8 cellular contexts compared by ENCODE assay signal in genomic region chrX:49155243-49155899, GRCh38. TPM values are rescaled to one million over a fixed set of nuclear protein-coding genes. Genes with fewer than 3 reads are reported as not detected.
DNase-seq lines count a peak whose midpoint lies in the region; ATAC-seq, FAIRE-seq and TF ChIP-seq lines count a peak whose summit lies in the region.

No MANE protein-coding gene starts in this region.

- DNase-seq in OCI-M1 (lab: John Stamatoyannopoulos, UW) (peak; percentile 96), T47D (ENCODE audit: low read depth in 1 of 2, low spot score in 1 of 2) (peak; percentile 51 to 90), small intestine (peak; percentile 82)
- no peak for DNase-seq in activated CD8-positive, alpha-beta memory T cell treated with anti-CD3 and anti-CD28 coated beads, Interleukin-2, amount 50 U/mL, for 48 hours

- no peak for FAIRE-seq in small intestine (lab: Jason Lieb, UNC)

- H3K9ac ChIP-seq in iPS-20b (ENCODE audit: low read depth, low read length): peak overlapping the region; percentile 67; the same call in 1 of the 2 replicates

- no peak for TF ChIP-seq CTCF in DOHH2 (IDR thresholded peaks at IDR 0.05; ENCODE audit: low read depth, low read length, poor library complexity, severe bottlenecking)

- H3K27ac ChIP-seq in DOHH2 (ENCODE audit: low read depth, low read length) (peak overlapping the region; percentile 85), iPS-20b (ENCODE audit: low read length) (no peak overlapping the region), small intestine (ENCODE audit: low read depth in 1 of 2, low read length in 1 of 2) (peak overlapping the region in 1 of 2 donors; percentile 85)

- peaks cover 4% of the 10 kb centered on the region; the same call in 1 of the 2 replicates for H3K79me2 ChIP-seq in DOHH2 (ENCODE audit: control insufficient read depth, low read length)

- H3F3A ChIP-seq in DOHH2 (ENCODE audit: control insufficient read depth, insufficient read depth): no peaks in the 10 kb centered on the region

- peak; percentile 12 for ATAC-seq in HG02938 (IDR thresholded peaks at IDR 0.05; ENCODE audit: unreplicated experiment)
- no peak for ATAC-seq in HG03469 (IDR thresholded peaks at IDR 0.05; ENCODE audit: unreplicated experiment)

- H3K27me3 ChIP-seq in DOHH2 (ENCODE audit: control insufficient read depth, low read length): no peaks in the 10 kb centered on the region
- peaks cover 29% of the 10 kb centered on the region for H3K27me3 ChIP-seq in iPS-20b (ENCODE audit: insufficient read depth, low read length)
- no peaks in the 10 kb centered on the region for H3K27me3 ChIP-seq in small intestine (ENCODE audit: control insufficient read depth in 2 of 2, insufficient read depth in 2 of 2, low read length in 2 of 2)

- in situ Hi-C loops in T47D (cut with HindIII; ENCODE audit: low pct_unique_long_range_greater_than_20kb, low sequenced_read_pairs): no loop called here

- no peaks in the 10 kb centered on the region for H3K9me2 ChIP-seq in DOHH2 (replicated peaks; ENCODE audit: control insufficient read depth, low read length)

- peak overlapping the region; percentile 91 for H3K4me2 ChIP-seq in DOHH2 (ENCODE audit: low read length)

- H3K4me3 ChIP-seq in DOHH2 (ENCODE audit: low read length) (peak overlapping the region; percentile 85), iPS-20b (ENCODE audit: low read length) (peak overlapping the region; percentile 79), small intestine (ENCODE audit: low read depth in 1 of 2, low read length in 2 of 2) (peak overlapping the region; percentile 16 to 17)

- H3K36me3 ChIP-seq in DOHH2 (ENCODE audit: control insufficient read depth, low read length) (no peaks in the 10 kb centered on the region), iPS-20b (ENCODE audit: insufficient read depth, low read depth, low read length) (no peaks in the 10 kb centered on the region), small intestine (ENCODE audit: control insufficient read depth in 2 of 2, insufficient read depth in 2 of 2, low read length in 2 of 2) (no peaks in the 10 kb centered on the region)

- 4 to 33% (median 15%) methylated on average over 14 to 18 of the region's 18 CpGs for WGBS in small intestine, 3 donors

- no peaks in the 10 kb centered on the region for H4K20me1 ChIP-seq in DOHH2 (ENCODE audit: control insufficient read depth, insufficient read depth, low read depth, low read length)

- H3K4me1 ChIP-seq in DOHH2 (ENCODE audit: control insufficient read depth, low read length) (peaks cover 10% of the 10 kb centered on the region), iPS-20b (ENCODE audit: insufficient read depth, low read length) (peaks cover 4% of the 10 kb centered on the region), small intestine (ENCODE audit: control insufficient read depth in 2 of 2, insufficient read depth in 1 of 2, low read depth in 1 of 2, low read length in 1 of 2) (no peaks in the 10 kb centered on the region)

- H3K9me3 ChIP-seq in DOHH2 (ENCODE audit: control insufficient read depth, insufficient read depth, low read length): no peaks in the 10 kb centered on the region
- no peaks in the 10 kb centered on the region for H3K9me3 ChIP-seq in iPS-20b (ENCODE audit: insufficient read depth, low read depth, low read length)
- H3K9me3 ChIP-seq in small intestine (ENCODE audit: control insufficient read depth, low read depth): no peaks in the 10 kb centered on the region

RNA-seq across cellular contexts. Expression of gene MAGIX, which starts 7.2 kb away (rescaled TPM):
- polyA plus RNA-seq in small intestine: 1 to 10 TPM; 3.6 to 10.0 (median 9.2) TPM

RNA-seq across cellular contexts. Expression of gene PLP2, which starts 16.3 kb away (rescaled TPM):
- 100 to 1,000 TPM in 1 of 3 donors, 10 to 100 TPM in 2; 47.6 to 189 (median 99.7) TPM for polyA plus RNA-seq in small intestine

RNA-seq across cellular contexts. Expression of gene PRICKLE3, which starts 30.8 kb away (rescaled TPM):
- 1 to 10 TPM; 3.6 to 6.7 (median 4.3) TPM for polyA plus RNA-seq in small intestine

RNA-seq across cellular contexts. Expression of gene GPKOW, which starts 31.8 kb away (rescaled TPM):
- 10 to 100 TPM; 19.0 to 22.2 (median 20.1) TPM for polyA plus RNA-seq in small intestine

RNA-seq across cellular contexts. Expression of gene SYP, which starts 44.6 kb away (rescaled TPM):
- 10 to 100 TPM in 1 of 3 donors, 1 to 10 TPM in 2; 2.2 to 33.5 (median 6.3) TPM for polyA plus RNA-seq in small intestine

Comparison
In these comparisons a context has a peak if more than half of its experiments do, and no peak if none do; other contexts are left out.
1. H3K4me3 ChIP-seq: peak in every context shown above with its lines; median percentile 85 in DOHH2; 79 in iPS-20b; 16 in small intestine.